Comparison of ENCODE assay signal across 9 cellular contexts in the genomic region with DNA sequence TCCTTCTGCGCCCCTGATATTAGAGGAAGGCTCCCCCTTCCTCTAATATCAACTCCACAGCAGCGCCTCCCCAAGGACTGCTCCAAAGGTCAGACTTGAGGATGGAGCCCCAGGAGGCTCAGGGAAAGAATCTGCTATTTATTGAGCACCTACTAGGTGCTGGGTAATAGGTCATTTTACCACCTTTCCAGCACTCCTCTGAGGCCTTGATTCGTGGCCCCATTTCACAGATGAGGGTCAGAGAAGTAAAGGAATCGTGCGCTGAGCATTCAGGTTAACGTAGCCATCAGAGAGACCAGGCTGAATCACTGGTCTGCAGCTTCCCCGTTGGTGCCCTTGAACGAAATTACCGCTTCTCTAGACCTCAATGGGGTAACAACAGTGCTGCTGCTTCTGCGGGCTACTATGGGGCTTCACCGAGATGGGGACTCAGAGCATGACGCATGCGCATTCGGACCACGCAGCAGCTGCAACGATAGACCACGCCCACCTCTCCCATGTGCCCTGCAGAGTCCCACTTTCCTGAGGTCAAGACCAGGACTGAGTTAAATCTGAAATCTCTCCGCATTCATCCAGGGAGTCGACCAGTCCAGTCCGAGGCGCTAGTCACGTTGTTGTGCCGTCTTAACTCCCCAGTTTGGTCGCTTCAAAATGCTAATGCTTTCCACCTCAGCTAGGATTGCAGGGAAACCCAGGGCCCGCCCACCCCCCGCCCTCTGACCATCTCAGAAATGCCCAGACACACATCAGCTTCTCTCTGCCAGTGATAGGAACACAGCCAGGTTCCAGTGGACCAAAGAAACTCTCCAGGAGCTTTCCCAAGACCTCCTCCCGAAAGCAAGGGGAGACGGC. TPM values are rescaled to one million over a fixed set of nuclear protein-coding genes. Genes with fewer than 3 reads are reported as not detected.
DNase-seq lines count a peak whose midpoint lies in the region; FAIRE-seq and TF ChIP-seq lines count a peak whose summit lies in the region.
"Had no signal": no experiment of that assay in that cellular context is flagged by ENCODE, and none has a peak within 500 bp of the region (broad histone marks: within the 10 kb centered on the region; RNA-seq: fewer than 3 reads in every experiment).

No MANE protein-coding gene starts in this region.

- no peak for TF ChIP-seq EP300 in ovary (IDR thresholded peaks at IDR 0.05)
- TF ChIP-seq EP300 in esophagus muscularis mucosa (IDR thresholded peaks at IDR 0.05), result no peak

- H3K9me3 ChIP-seq in ovary, result no peaks in the 10 kb centered on the region
- no peaks in the 10 kb centered on the region for H3K9me3 ChIP-seq in esophagus muscularis mucosa

- TF ChIP-seq CTCF in GM12864 (IDR thresholded peaks at IDR 0.05; ENCODE audit: low read depth, low read length, missing control alignments) (no peak), ovary (IDR thresholded peaks at IDR 0.05) (no peak), esophagus muscularis mucosa (IDR thresholded peaks at IDR 0.05) (no peak)

- no peak for FAIRE-seq in urothelium cell line (lab: Jason Lieb, UNC)
- FAIRE-seq: GM12892 had no signal

- H3K4me3 ChIP-seq in GM12864 (ENCODE audit: low read depth, low read length), result no peak overlapping the region
- H3K4me3 ChIP-seq in ovary, result no peak overlapping the region
- H3K4me3 ChIP-seq in esophagus muscularis mucosa, result no peak overlapping the region

- intact Hi-C loops in ovary (cut with DNase I), result loop anchor here in 1 of 4 donors (10.0 kb wide), 1 partner anchor 268 kb away; no protein-coding TSS in a partner anchor
- intact Hi-C loops in esophagus muscularis mucosa (cut with DNase I), result no loop called here

- H3K4me1 ChIP-seq in ovary (ENCODE audit: insufficient read depth) (peaks cover 13% of the 10 kb centered on the region), esophagus muscularis mucosa (peaks cover 8 to 27% (median 23%) of the 10 kb centered on the region in 4 donors)

- H3K27me3 ChIP-seq in ovary (no peaks in the 10 kb centered on the region), esophagus muscularis mucosa (peaks cover 0 to 50% (median 3%) of the 10 kb centered on the region in 4 donors)

- DNase-seq in GM12864 (ENCODE audit: low read depth) (peak; percentile 10), SK-N-DZ (ENCODE audit: low spot score) (peak; percentile 87), globus pallidus (ENCODE audit: low spot score) (peak; percentile 85), ovary (peak; percentile 76 to 88 (median 84)), NCI-H1092 treated with DMSO at 0.1 percent for 48 hours (lab: John Stamatoyannopoulos, UW) (no peak), urothelium cell line (ENCODE audit: low spot score) (no peak), esophagus muscularis mucosa (ENCODE audit: extremely low spot score) (no peak), NCI-H1417 treated with DMSO at 0.1 percent for 48 hours (lab: John Stamatoyannopoulos, UW) (no peak)

- WGBS in ovary, 3 donors, result 29 to 32% (median 30%) methylated on average over 28 of the region's 28 CpGs
- whole genome bisulfite sequencing in esophagus muscularis mucosa, result 43% methylated on average over 18 of the region's 28 CpGs

- TF ChIP-seq POLR2A in ovary (IDR thresholded peaks at IDR 0.05) (no peak), esophagus muscularis mucosa (IDR thresholded peaks at IDR 0.05; ENCODE audit: low read depth) (no peak)

- H3K27ac ChIP-seq in ovary, result no peak overlapping the region
- H3K27ac ChIP-seq in esophagus muscularis mucosa (replicated peaks in 1 of 4), result no peak overlapping the region

- no peaks in the 10 kb centered on the region for H3K36me3 ChIP-seq in ovary
- no peaks in the 10 kb centered on the region for H3K36me3 ChIP-seq in esophagus muscularis mucosa

RNA-seq across cellular contexts. Expression of a gene that starts 12.9 kb away (rescaled TPM):
- polyA plus RNA-seq in SK-N-DZ (2014; cell fraction: cytosol; rRNA removed), result 4.9 and 5.3 TPM in 2 replicates
- polyA plus RNA-seq in SK-N-DZ (2014; cell fraction: nucleus; rRNA removed), result 1.3 and 3.1 TPM in 2 replicates
- 10 to 100 TPM; 11.3 to 95.9 (median 35.2) TPM for total RNA-seq in ovary
- 10 to 100 TPM; 20.8 to 42.6 TPM for polyA plus RNA-seq in ovary
- 10 to 100 TPM; 22.2 to 31.1 (median 25.6) TPM for total RNA-seq in esophagus muscularis mucosa

RNA-seq across cellular contexts. Expression of a gene that starts 34.9 kb away (rescaled TPM):
- 23.8 and 27.3 TPM in 2 replicates for polyA plus RNA-seq in SK-N-DZ (2014; cell fraction: cytosol; rRNA removed)
- polyA plus RNA-seq in SK-N-DZ (2014; cell fraction: nucleus; rRNA removed), result 10.6 and 13.3 TPM in 2 replicates
- total RNA-seq in ovary (10 to 100 TPM; 19.9 to 31.6 (median 24.6) TPM), esophagus muscularis mucosa (10 to 100 TPM; 24.5 to 71.3 (median 42.7) TPM)
- 10 to 100 TPM; 16.7 to 20.1 TPM for polyA plus RNA-seq in ovary

Comparison
In these comparisons a context has a peak if more than half of its experiments do, and no peak if none do; other contexts are left out.
1. DNase-seq: peak in GM12864 (single experiment), SK-N-DZ (single experiment), globus pallidus (single experiment) and ovary (5 of 5); none in NCI-H1092 treated with DMSO at 0.1 percent for 48 hours (single experiment), urothelium cell line (single experiment), esophagus muscularis mucosa (single experiment) and NCI-H1417 treated with DMSO at 0.1 percent for 48 hours (single experiment).